In genomic region chr16:4135537-4135936, GRCh38 we compare ENCODE assay signal across 25 cellular contexts.
"Had no signal": no experiment of that assay in that cellular context is flagged by ENCODE, and none has a peak within 500 bp of the region (broad histone marks: within the 10 kb centered on the region; RNA-seq: fewer than 3 reads in every experiment).

No MANE protein-coding gene starts in this region.

- DNase-seq: activated CD4-positive, alpha-beta T cell treated with anti-CD3 and anti-CD28 coated beads for 4 hours; activated CD4-positive, alpha-beta T cell treated with anti-CD3 and anti-CD28 coated beads, Interleukin-2, amount 50 U/mL, for 48 hours; activated CD4-positive, CD25-positive, alpha-beta regulatory T cell; activated CD8-positive, alpha-beta memory T cell treated with anti-CD3 and anti-CD28 coated beads, Interleukin-2, amount 50 U/mL, for 48 hours; activated naive CD4-positive, alpha-beta T cell; activated T-cell treated with anti-CD3 and anti-CD28 coated beads, Interleukin-2, amount 50 U/mL, for 4 hours; adrenal gland; effector memory CD4-positive, alpha-beta T cell; foreskin melanocyte; glutamatergic neuron; hippocampal formation; left cardiac atrium; naive thymus-derived CD4-positive, alpha-beta T cell; retina; stimulated activated CD4-positive, alpha-beta T cell treated with anti-CD3 and anti-CD28 coated beads, Interleukin-2, amount 100 ng/mL, for 48 hours; stimulated activated CD8-positive, alpha-beta memory T cell treated with anti-CD3 and anti-CD28 coated beads, Interleukin-4, amount 100 ng/mL, for 48 hours; stimulated activated naive B cell treated with anti-CD40 and anti-IgM and Interleukin-4, amounts not matched to agents 10 μg/mL and 1 μg/mL and 100 μg/mL, for 72 hours; testis had no signal

- FAIRE-seq: astrocyte, colon had no signal

- H3K4me1 Mint-ChIP-seq: central memory CD8-positive, alpha-beta T cell; stimulated activated naive B cell treated with anti-CD40 and anti-IgM and Interleukin-4, amounts not matched to agents 10 μg/mL and 1 μg/mL and 100 μg/mL, for 72 hours had no signal

- ATAC-seq: activated T-cell treated with anti-CD3 and anti-CD28 coated beads, Interleukin-2, amount 50 U/mL, for 4 hours; left cardiac atrium; naive thymus-derived CD4-positive, alpha-beta T cell; stimulated activated naive B cell treated with anti-CD40 and anti-IgM and Interleukin-4, amounts not matched to agents 10 μg/mL and 1 μg/mL and 100 μg/mL, for 72 hours had no signal

- H3K4me3 Mint-ChIP-seq: activated naive CD8-positive, alpha-beta T cell; activated T-cell treated with anti-CD3 and anti-CD28 coated beads, Interleukin-2, amount 50 U/mL, for 4 hours; central memory CD8-positive, alpha-beta T cell; naive thymus-derived CD4-positive, alpha-beta T cell; neural crest cell; stimulated activated naive B cell treated with anti-CD40 and anti-IgM and Interleukin-4, amounts not matched to agents 10 μg/mL and 1 μg/mL and 100 μg/mL, for 72 hours; T-helper 1 cell treated with Interleukin-12 subunit alpha and Interleukin-12 subunit beta and Interleukin-4 antibody, amounts not matched to agents 30 μg/mL and 1 μg/mL, for 36 hours had no signal

- H3K27ac Mint-ChIP-seq: activated naive CD8-positive, alpha-beta T cell; activated T-helper 2 cell treated with anti-CD3 and anti-CD28 coated beads, Interferon-gamma antibody, Interleukin-2, Interleukin-4, amounts not matched to agents 10 μg/mL and 5 μg/mL and 100 μg/mL, durations not matched to agents 14 hours and 24 hours and 36 hours; stimulated activated naive B cell treated with anti-CD40 and anti-IgM and Interleukin-4, amounts not matched to agents 10 μg/mL and 1 μg/mL and 100 μg/mL, for 72 hours; T-helper 1 cell treated with Interleukin-12 subunit alpha and Interleukin-12 subunit beta and Interleukin-4 antibody, amounts not matched to agents 30 μg/mL and 1 μg/mL, for 36 hours had no signal

- H3K27me3 ChIP-seq: adrenal gland, testis had no signal

- H3K9me3 ChIP-seq: adrenal gland, testis had no signal

- H3K9me3 Mint-ChIP-seq: activated T-cell treated with anti-CD3 and anti-CD28 coated beads, Interleukin-2, amount 50 U/mL, for 4 hours; activated T-helper 2 cell treated with anti-CD3 and anti-CD28 coated beads, Interferon-gamma antibody, Interleukin-2, Interleukin-4, amounts not matched to agents 10 μg/mL and 5 μg/mL and 100 μg/mL, durations not matched to agents 14 hours and 24 hours and 36 hours; central memory CD8-positive, alpha-beta T cell; stimulated activated naive B cell treated with anti-CD40 and anti-IgM and Interleukin-4, amounts not matched to agents 10 μg/mL and 1 μg/mL and 100 μg/mL, for 72 hours had no signal

- H3K4me3 ChIP-seq: adrenal gland, testis had no signal

- H3K36me3 ChIP-seq: adrenal gland had no signal

- H3K4me1 ChIP-seq: adrenal gland, testis had no signal

- H3K27ac ChIP-seq: adrenal gland, testis had no signal

- H3K36me3 Mint-ChIP-seq: activated naive CD8-positive, alpha-beta T cell had no signal
